3 cellular contexts compared by ENCODE assay signal in genomic region chr17:2893422-2893914, GRCh38.
TF ChIP-seq lines count a peak whose summit lies in the region.

No MANE protein-coding gene starts in this region.

TF ChIP-seq in SK-N-SH, 30 proteins besides CTCF, POLR2A, EP300 and RAD21:
- no peak for TF ChIP-seq SIN3A (IDR thresholded peaks at IDR 0.05; ENCODE audit: borderline replicate concordance, low read depth, low read length)
- no peak for TF ChIP-seq ELF1 (IDR thresholded peaks at IDR 0.05)
- TF ChIP-seq FOXM1 (IDR thresholded peaks at IDR 0.05; ENCODE audit: low read depth) = no peak
- no peak for TF ChIP-seq RXRA (IDR thresholded peaks at IDR 0.05; ENCODE audit: borderline replicate concordance, low read depth)
- no peak for TF ChIP-seq IRF3 (IDR thresholded peaks at IDR 0.05; ENCODE audit: low read depth, low read length)
- no peak for TF ChIP-seq REST (IDR thresholded peaks at IDR 0.05; ENCODE audit: low read depth, low read length)
- peak; percentile 14; the same call in 1 of the 2 replicates for TF ChIP-seq PBX3 (IDR thresholded peaks at IDR 0.05)
- no peak for TF ChIP-seq FOXJ3 (CRISPR knock-in tag; IDR thresholded peaks at IDR 0.05)

TF ChIP-seq in SK-N-SH treated with all-trans-retinoic acid at 6 μM for 48 hours, 23 proteins besides CTCF, POLR2A, EP300 and RAD21 (continued from another document):
- no peak for TF ChIP-seq BACH2 (CRISPR knock-in tag; IDR thresholded peaks at IDR 0.05; ENCODE audit: borderline replicate concordance)
- no peak for TF ChIP-seq ZNF565 (CRISPR knock-in tag; conservative IDR thresholded peaks at IDR 0.05; ENCODE audit: low read depth)
- no peak for TF ChIP-seq RARB (CRISPR knock-in tag; IDR thresholded peaks at IDR 0.05)
- no peak for TF ChIP-seq TCF4 (CRISPR knock-in tag; IDR thresholded peaks at IDR 0.05; ENCODE audit: borderline replicate concordance)
- TF ChIP-seq ZNF8 (CRISPR knock-in tag; IDR thresholded peaks at IDR 0.05) = no peak
- no peak for TF ChIP-seq TSHZ2 (CRISPR knock-in tag; IDR thresholded peaks at IDR 0.05)

TF ChIP-seq in WTC11, 78 proteins besides CTCF, POLR2A, EP300 and RAD21:
- TF ChIP-seq E2F1 (CRISPR knock-in tag; IDR thresholded peaks at IDR 0.05) (no peak), PREB (CRISPR knock-in tag; IDR thresholded peaks at IDR 0.05; ENCODE audit: borderline replicate concordance) (no peak), ESRRA (CRISPR knock-in tag; IDR thresholded peaks at IDR 0.05; ENCODE audit: borderline replicate concordance) (no peak), RELA (CRISPR knock-in tag; IDR thresholded peaks at IDR 0.05; ENCODE audit: borderline replicate concordance) (no peak), ZSCAN18 (CRISPR knock-in tag; IDR thresholded peaks at IDR 0.05) (no peak), HMGA2 (CRISPR knock-in tag; IDR thresholded peaks at IDR 0.05) (no peak), ARID4B (CRISPR knock-in tag; IDR thresholded peaks at IDR 0.05; ENCODE audit: borderline replicate concordance) (no peak), NFYB (CRISPR knock-in tag; conservative IDR thresholded peaks at IDR 0.05; ENCODE audit: low read depth) (no peak), ZBTB21 (CRISPR knock-in tag; IDR thresholded peaks at IDR 0.05; ENCODE audit: borderline replicate concordance) (no peak), GABPB1 (CRISPR knock-in tag; IDR thresholded peaks at IDR 0.05) (no peak), IRF2 (CRISPR knock-in tag; IDR thresholded peaks at IDR 0.05; ENCODE audit: borderline replicate concordance, low read depth) (no peak), GRHL2 (CRISPR knock-in tag; IDR thresholded peaks at IDR 0.05; ENCODE audit: insufficient replicate concordance, severe bottlenecking) (no peak), ZNF263 (CRISPR knock-in tag; IDR thresholded peaks at IDR 0.05; ENCODE audit: low read depth) (no peak), ZNF532 (CRISPR knock-in tag; IDR thresholded peaks at IDR 0.05; ENCODE audit: borderline replicate concordance) (no peak), SMAD4 (CRISPR knock-in tag; IDR thresholded peaks at IDR 0.05) (no peak), GTF2I (CRISPR knock-in tag; conservative IDR thresholded peaks at IDR 0.05) (no peak), CBFB (CRISPR knock-in tag; IDR thresholded peaks at IDR 0.05; ENCODE audit: low read depth) (no peak), ERG (CRISPR knock-in tag; IDR thresholded peaks at IDR 0.05) (no peak)
